ENCODE assay signal across 15 cellular contexts in the genomic region with DNA sequence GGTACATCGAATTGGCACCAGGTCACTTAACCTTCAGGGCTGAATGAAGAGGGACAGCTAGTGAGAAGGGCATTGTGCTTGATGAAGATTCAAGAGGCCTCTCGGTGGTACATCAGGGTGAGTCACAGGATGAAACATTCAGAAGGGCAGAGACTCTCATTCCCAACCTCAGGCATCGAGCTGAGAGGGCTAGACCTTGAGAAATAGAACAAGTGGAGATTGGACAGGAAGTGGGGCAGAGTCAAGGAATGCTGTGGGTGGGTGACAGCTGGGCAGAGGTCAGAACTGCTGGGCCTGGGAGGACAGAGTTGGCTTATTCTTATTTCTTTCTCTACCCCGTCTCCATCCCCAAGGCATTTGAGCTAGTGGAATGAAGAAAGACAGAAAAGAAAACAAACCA.
DNase-seq lines count a peak whose midpoint lies in the region; ATAC-seq and TF ChIP-seq lines count a peak whose summit lies in the region.
"Had no signal": no experiment of that assay in that cellular context is flagged by ENCODE, and none has a peak within 500 bp of the region (broad histone marks: within the 10 kb centered on the region; RNA-seq: fewer than 3 reads in every experiment).

No MANE protein-coding gene starts in this region.

- no peak for TF ChIP-seq CTCF in fibroblast of mammary gland (conservative IDR thresholded peaks at IDR 0.05; ENCODE audit: control insufficient read depth, insufficient read depth, low read depth, low read length)

- H3K9me3 ChIP-seq in MG63: no peaks in the 10 kb centered on the region

- H3K27me3 ChIP-seq in MG63: no peaks in the 10 kb centered on the region

- H3K36me3 ChIP-seq in MG63: no peaks in the 10 kb centered on the region
- H3K36me3 ChIP-seq: WERI-Rb-1 had no signal

- peak; percentile 55 for DNase-seq in DMS53 (lab: John Stamatoyannopoulos, UW)
- DNase-seq in DMS53 treated with DMSO at 0.1 percent for 48 hours (lab: John Stamatoyannopoulos, UW; ENCODE audit: unreplicated experiment): no peak
- DNase-seq in MG63: peak; percentile 64
- peak; percentile 96 for DNase-seq in fibroblast of mammary gland (ENCODE audit: low read depth)
- peak; percentile 96 for DNase-seq in skeletal muscle cell (ENCODE audit: low read depth)
- DNase-seq in DMS79 treated with DMSO at 0.1 percent for 48 hours (lab: John Stamatoyannopoulos, UW): no peak
- DNase-seq in T-helper 9 cell: no peak
- DNase-seq: activated T-cell treated with anti-CD3 and anti-CD28 coated beads, Interleukin-2, amount 50 U/mL, for 4 hours; central memory CD4-positive, alpha-beta T cell; left colon; NCI-H510A treated with DMSO at 0.1 percent for 48 hours; RPMI8226; stimulated activated CD4-positive, alpha-beta T cell treated with anti-CD3 and anti-CD28 coated beads, Interleukin-4, amount 100 ng/mL, for 24 hours; WERI-Rb-1 had no signal

- ATAC-seq in activated CD4-positive, CD25-positive, alpha-beta regulatory T cell treated with anti-CD3 and anti-CD28 coated beads, Interleukin-2, amount 50 U/mL, for 24 hours: no peak
- ATAC-seq: activated T-cell treated with anti-CD3 and anti-CD28 coated beads, Interleukin-2, amount 50 U/mL, for 4 hours; left colon had no signal

- H3K4me3 ChIP-seq in MG63 (no peak overlapping the region), fibroblast of mammary gland (ENCODE audit: control insufficient read depth, low read depth, low read length) (no peak overlapping the region), skeletal muscle cell (ENCODE audit: low read depth, low read length) (no peak overlapping the region)

Comparison
In these comparisons a context has a peak if more than half of its experiments do, and no peak if none do; other contexts are left out.
1. DNase-seq: peak in DMS53 (single experiment), MG63 (single experiment), fibroblast of mammary gland (single experiment) and skeletal muscle cell (single experiment); none in DMS53 treated with DMSO at 0.1 percent for 48 hours (single experiment), DMS79 treated with DMSO at 0.1 percent for 48 hours (single experiment) and T-helper 9 cell (single experiment).